8 cellular contexts compared by ENCODE assay signal in the genomic region with DNA sequence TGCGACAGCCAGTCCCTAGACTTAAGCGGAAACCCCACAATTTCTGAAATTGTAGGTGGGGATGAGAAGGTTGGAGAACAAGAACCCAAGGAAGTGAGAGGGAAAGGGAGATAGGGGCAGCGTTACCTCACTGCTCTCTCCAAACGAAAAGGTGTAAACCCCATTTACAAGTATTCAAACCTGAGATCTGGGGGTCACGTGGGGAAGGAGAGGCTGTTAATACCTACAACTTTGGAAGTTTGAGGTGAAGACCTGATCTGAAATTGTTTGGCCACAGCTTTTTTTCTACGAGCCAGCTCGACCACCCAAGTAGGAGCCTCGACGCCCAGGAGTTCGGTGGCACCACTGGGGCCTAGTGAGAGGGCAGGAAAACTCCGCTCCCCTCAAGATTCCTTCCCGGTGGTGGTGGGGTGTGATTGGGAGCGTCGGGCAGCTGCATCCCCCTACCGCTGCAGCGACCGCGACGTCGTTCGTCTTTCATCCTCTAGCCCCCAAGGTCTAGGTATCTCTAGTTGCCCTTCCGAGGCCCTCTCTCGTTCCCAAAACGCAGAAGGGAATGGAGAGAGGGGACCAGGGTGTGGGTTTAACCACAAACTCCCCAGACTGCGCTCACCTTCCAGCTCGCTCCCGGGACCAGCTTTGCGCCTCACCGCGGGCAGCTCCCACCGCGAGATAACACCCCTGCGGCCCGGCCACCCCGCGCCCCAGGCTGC. TPM values are rescaled to one million over a fixed set of nuclear protein-coding genes. Genes with fewer than 3 reads are reported as not detected.
DNase-seq lines count a peak whose midpoint lies in the region; ATAC-seq and TF ChIP-seq lines count a peak whose summit lies in the region.

No MANE protein-coding gene starts in this region.

- H3K27ac ChIP-seq in Peyer's patch (peak overlapping the region; percentile 64 to 96 (median 75)), prostate gland (peak overlapping the region; percentile 91 to 98)

- no peaks in the 10 kb centered on the region for H3K27me3 ChIP-seq in Peyer's patch
- H3K27me3 ChIP-seq in prostate gland (replicated peaks; ENCODE audit: insufficient read depth), result no peaks in the 10 kb centered on the region

- no peak for ATAC-seq in activated CD4-positive, CD25-positive, alpha-beta regulatory T cell treated with anti-CD3 and anti-CD28 coated beads, Interleukin-2, amount 50 U/mL, for 24 hours
- no peak for ATAC-seq in HG03045 (IDR thresholded peaks at IDR 0.05; ENCODE audit: unreplicated experiment)
- ATAC-seq in stimulated activated naive B cell treated with anti-CD40 and anti-IgM and Interleukin-4, amounts not matched to agents 10 μg/mL and 1 μg/mL and 100 μg/mL, for 72 hours (replicated peaks), result no peak

- H3K9me3 Mint-ChIP-seq in stimulated activated naive B cell treated with anti-CD40 and anti-IgM and Interleukin-4, amounts not matched to agents 10 μg/mL and 1 μg/mL and 100 μg/mL, for 72 hours, result no peaks in the 10 kb centered on the region

- H3K27ac Mint-ChIP-seq in stimulated activated naive B cell treated with anti-CD40 and anti-IgM and Interleukin-4, amounts not matched to agents 10 μg/mL and 1 μg/mL and 100 μg/mL, for 72 hours, result no peak overlapping the region

- H3K36me3 ChIP-seq in Peyer's patch, result no peaks in the 10 kb centered on the region
- H3K36me3 ChIP-seq in prostate gland, result no peaks in the 10 kb centered on the region

- H3K9me3 ChIP-seq in Peyer's patch, result no peaks in the 10 kb centered on the region
- no peaks in the 10 kb centered on the region for H3K9me3 ChIP-seq in prostate gland

- 10% methylated on average over 36 of the region's 36 CpGs for WGBS in prostate gland

- H3K36me3 Mint-ChIP-seq in stimulated activated naive B cell treated with anti-CD40 and anti-IgM and Interleukin-4, amounts not matched to agents 10 μg/mL and 1 μg/mL and 100 μg/mL, for 72 hours, result no peaks in the 10 kb centered on the region

- H3K4me3 Mint-ChIP-seq in stimulated activated naive B cell treated with anti-CD40 and anti-IgM and Interleukin-4, amounts not matched to agents 10 μg/mL and 1 μg/mL and 100 μg/mL, for 72 hours, result peak overlapping the region in 1 of 2 donors; percentile 30

- H3K4me1 Mint-ChIP-seq in stimulated activated naive B cell treated with anti-CD40 and anti-IgM and Interleukin-4, amounts not matched to agents 10 μg/mL and 1 μg/mL and 100 μg/mL, for 72 hours, result peaks cover 5 to 14% of the 10 kb centered on the region in 2 donors

- peaks cover 0 to 5% (median 0%) of the 10 kb centered on the region in 4 donors for H3K4me1 ChIP-seq in Peyer's patch
- H3K4me1 ChIP-seq in prostate gland (replicated peaks), result no peaks in the 10 kb centered on the region

- TF ChIP-seq CTCF in Peyer's patch (IDR thresholded peaks at IDR 0.05), result no peak
- no peak for TF ChIP-seq CTCF in fibroblast of villous mesenchyme (IDR thresholded peaks at IDR 0.05; ENCODE audit: insufficient read depth, low read depth, low read length)
- no peak for TF ChIP-seq CTCF in prostate gland (IDR thresholded peaks at IDR 0.05)

- H3K4me3 ChIP-seq in Peyer's patch (peak overlapping the region; percentile 32 to 65 (median 50)), fibroblast of villous mesenchyme (ENCODE audit: low read depth, low read length) (peak overlapping the region; percentile 94), prostate gland (peak overlapping the region; percentile 67 to 87)

- TF ChIP-seq POLR2A in Peyer's patch (IDR thresholded peaks at IDR 0.05), result no peak
- no peak for TF ChIP-seq POLR2A in prostate gland (IDR thresholded peaks at IDR 0.05)

- peak; percentile 19 for DNase-seq in EH (ENCODE audit: low read depth)
- no peak for DNase-seq in Peyer's patch
- DNase-seq in fibroblast of villous mesenchyme (ENCODE audit: low read depth), result peak; percentile 24
- DNase-seq in prostate gland (ENCODE audit: low spot score), result no peak
- no peak for DNase-seq in superior temporal gyrus (ENCODE audit: extremely low spot score)
- DNase-seq in stimulated activated naive B cell treated with anti-CD40 and anti-IgM and Interleukin-4, amounts not matched to agents 10 μg/mL and 1 μg/mL and 100 μg/mL, for 72 hours, result no peak

- H3K27me3 Mint-ChIP-seq in stimulated activated naive B cell treated with anti-CD40 and anti-IgM and Interleukin-4, amounts not matched to agents 10 μg/mL and 1 μg/mL and 100 μg/mL, for 72 hours, result peaks cover 40 to 47% of the 10 kb centered on the region in 2 donors

- intact Hi-C loops in prostate gland (cut with DNase I), result loop anchor here (2.0 to 5.0 kb wide), 3 partner anchors 37 to 132 kb away; no protein-coding TSS in a partner anchor

RNA-seq across cellular contexts. Expression of a gene that starts 0.9 kb away (rescaled TPM):
- total RNA-seq in Peyer's patch (1 to 10 TPM; 1.9 to 6.6 (median 4.2) TPM), fibroblast of villous mesenchyme (77.3 and 104 TPM in 2 replicates), prostate gland (10 to 100 TPM; 36.6 to 54.0 TPM)

RNA-seq across cellular contexts. Expression of a gene that starts 52.5 kb away (rescaled TPM):
- total RNA-seq in Peyer's patch, result 10 to 100 TPM in 1 of 4 donors, 1 to 10 TPM in 3; 6.1 to 23.9 (median 8.0) TPM
- total RNA-seq in fibroblast of villous mesenchyme, result 19.3 and 30.7 TPM in 2 replicates
- total RNA-seq in prostate gland, result 10 to 100 TPM in 1 of 2 donors, 1 to 10 TPM in 1; 2.9 to 10.9 TPM

Comparison
In these comparisons a context has a peak if more than half of its experiments do, and no peak if none do; other contexts are left out.
1. DNase-seq: peak in EH (single experiment) and fibroblast of villous mesenchyme (single experiment); none in Peyer's patch (0 of 3), prostate gland (single experiment), superior temporal gyrus (single experiment) and stimulated activated naive B cell treated with anti-CD40 and anti-IgM and Interleukin-4, amounts not matched to agents 10 μg/mL and 1 μg/mL and 100 μg/mL, for 72 hours (single experiment).
2. RNA of a gene that starts 0.9 kb away (total RNA-seq): 77.3 to 104 TPM in fibroblast of villous mesenchyme and 36.6 to 54.0 TPM in prostate gland; 1.9 to 6.6 TPM in Peyer's patch; every median in the first group is over 4 times any median in the second.
3. Peak in every context shown above with its lines, with median percentiles within 50 percentile points of each other: H3K4me3 ChIP-seq.